ENCODE assay signal across 14 cellular contexts in the genomic region with DNA sequence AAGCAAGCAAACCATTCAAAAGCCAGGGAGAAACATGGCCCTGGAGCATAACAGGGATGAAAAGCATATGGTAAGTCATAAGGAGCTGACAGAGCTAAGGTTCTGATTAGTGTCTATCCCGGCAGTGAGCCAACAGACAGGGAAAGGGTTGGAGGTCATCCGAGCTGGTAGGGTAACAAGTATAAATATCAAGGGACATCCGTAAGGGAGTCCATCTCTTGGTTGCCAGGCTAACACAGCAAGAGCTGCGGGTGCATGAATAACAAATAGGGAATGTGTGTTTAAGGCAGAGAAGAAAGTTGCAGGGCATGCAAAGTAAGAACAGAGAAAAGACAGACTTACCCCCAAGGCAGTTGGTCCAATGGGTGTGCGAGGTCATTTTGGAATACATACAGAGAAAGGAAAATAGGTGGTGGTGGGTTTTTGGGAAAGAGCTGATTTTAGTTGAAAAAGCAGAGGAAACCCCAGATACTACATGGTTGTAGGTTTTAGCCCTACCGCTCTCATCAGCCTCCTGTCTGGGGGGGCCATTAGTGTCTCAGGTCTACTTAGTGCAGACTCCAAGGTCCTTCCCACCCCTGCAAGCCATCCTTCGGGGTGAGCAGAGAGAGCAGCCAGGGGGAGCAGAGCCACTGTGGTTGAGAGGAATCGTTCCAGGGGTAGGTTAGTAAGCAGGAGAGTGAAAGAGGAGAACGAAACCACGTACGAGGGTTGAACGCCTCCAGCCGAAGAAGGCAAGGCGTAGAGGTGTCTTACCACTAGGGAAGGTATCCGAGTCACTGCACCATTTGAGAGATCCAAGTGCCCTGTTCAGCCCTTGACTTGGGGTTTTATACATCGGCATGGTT.
DNase-seq lines count a peak whose midpoint lies in the region; ATAC-seq and TF ChIP-seq lines count a peak whose summit lies in the region.
"Had no signal": no experiment of that assay in that cellular context is flagged by ENCODE, and none has a peak within 500 bp of the region (broad histone marks: within the 10 kb centered on the region; RNA-seq: fewer than 3 reads in every experiment).

A gene with protein sequence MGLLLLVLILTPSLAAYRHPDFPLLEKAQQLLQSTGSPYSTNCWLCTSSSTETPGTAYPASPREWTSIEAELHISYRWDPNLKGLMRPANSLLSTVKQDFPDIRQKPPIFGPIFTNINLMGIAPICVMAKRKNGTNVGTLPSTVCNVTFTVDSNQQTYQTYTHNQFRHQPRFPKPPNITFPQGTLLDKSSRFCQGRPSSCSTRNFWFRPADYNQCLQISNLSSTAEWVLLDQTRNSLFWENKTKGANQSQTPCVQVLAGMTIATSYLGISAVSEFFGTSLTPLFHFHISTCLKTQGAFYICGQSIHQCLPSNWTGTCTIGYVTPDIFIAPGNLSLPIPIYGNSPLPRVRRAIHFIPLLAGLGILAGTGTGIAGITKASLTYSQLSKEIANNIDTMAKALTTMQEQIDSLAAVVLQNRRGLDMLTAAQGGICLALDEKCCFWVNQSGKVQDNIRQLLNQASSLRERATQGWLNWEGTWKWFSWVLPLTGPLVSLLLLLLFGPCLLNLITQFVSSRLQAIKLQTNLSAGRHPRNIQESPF (minus strand): TSS at position 805 of the 848 bp plus-strand sequence. CDS start 6,415 bp downstream, outside the sequence.

- peak within 1 kb of the TSS; percentile 58 for H3K4me3 Mint-ChIP-seq in T-helper 1 cell treated with Interleukin-12 subunit alpha and Interleukin-12 subunit beta and Interleukin-4 antibody, amounts not matched to agents 30 μg/mL and 1 μg/mL, for 36 hours
- H3K4me3 Mint-ChIP-seq in stimulated activated effector memory CD8-positive, alpha-beta T cell treated with anti-CD3 and anti-CD28 coated beads, Interleukin-12 subunit alpha, Interleukin-12 subunit beta, amount 100 ng/mL, for 72 hours, result peak within 1 kb of the TSS; percentile 1

- H3K4me3 ChIP-seq in effector memory CD4-positive, alpha-beta T cell (ENCODE audit: insufficient read depth, low read depth, low read length, poor library complexity, severe bottlenecking), result peak within 1 kb of the TSS; percentile 28
- H3K4me3 ChIP-seq: GM23248, sigmoid colon, testis had no signal

- H3K4me1 ChIP-seq in effector memory CD4-positive, alpha-beta T cell (ENCODE audit: control insufficient read depth, insufficient read depth, low read length, poor library complexity, severe bottlenecking), result peaks cover 2% of the 10 kb centered on the region
- H3K4me1 ChIP-seq: sigmoid colon had no signal

- in situ Hi-C loops in GM13977 (cut with MboI; ENCODE audit: low pct_unique_long_range_greater_than_20kb, low sequenced_read_pairs, unreplicated experiment), result no loop called here

- H3K27ac Mint-ChIP-seq in T-helper 1 cell treated with Interleukin-12 subunit alpha and Interleukin-12 subunit beta and Interleukin-4 antibody, amounts not matched to agents 30 μg/mL and 1 μg/mL, for 36 hours, result peak within 1 kb of the TSS; percentile 12
- peak within 1 kb of the TSS; percentile 32 for H3K27ac Mint-ChIP-seq in stimulated activated effector memory CD8-positive, alpha-beta T cell treated with anti-CD3 and anti-CD28 coated beads, Interleukin-12 subunit alpha, Interleukin-12 subunit beta, amount 100 ng/mL, for 72 hours

- H3K9me3 Mint-ChIP-seq in T-helper 1 cell treated with Interleukin-12 subunit alpha and Interleukin-12 subunit beta and Interleukin-4 antibody, amounts not matched to agents 30 μg/mL and 1 μg/mL, for 36 hours, result no peaks in the 10 kb centered on the region
- H3K9me3 Mint-ChIP-seq in stimulated activated effector memory CD8-positive, alpha-beta T cell treated with anti-CD3 and anti-CD28 coated beads, Interleukin-12 subunit alpha, Interleukin-12 subunit beta, amount 100 ng/mL, for 72 hours, result no peaks in the 10 kb centered on the region

- TF ChIP-seq CTCF in VCaP (conservative IDR thresholded peaks at IDR 0.05) (no peak), GM13977 (IDR thresholded peaks at IDR 0.05; ENCODE audit: extremely low read depth, insufficient read depth, missing control alignments) (no peak)

- ATAC-seq in stimulated activated effector memory CD8-positive, alpha-beta T cell treated with anti-CD3 and anti-CD28 coated beads, Interleukin-12 subunit alpha, Interleukin-12 subunit beta, amount 100 ng/mL, for 72 hours, result peak; percentile 59
- no peak for ATAC-seq in GM21526 (IDR thresholded peaks at IDR 0.05; ENCODE audit: low FRiP score, unreplicated experiment)

- no peaks in the 10 kb centered on the region for H3K36me3 ChIP-seq in effector memory CD4-positive, alpha-beta T cell (ENCODE audit: control insufficient read depth, insufficient read depth, low read length)
- H3K36me3 ChIP-seq: sigmoid colon had no signal

- no peaks in the 10 kb centered on the region for H3K27me3 ChIP-seq in effector memory CD4-positive, alpha-beta T cell (replicated peaks; ENCODE audit: control insufficient read depth, insufficient read depth, low read length, poor library complexity, severe bottlenecking)
- H3K27me3 ChIP-seq: sigmoid colon, testis had no signal

- no peaks in the 10 kb centered on the region for H3K9me3 ChIP-seq in effector memory CD4-positive, alpha-beta T cell (ENCODE audit: control insufficient read depth, low read length)
- H3K9me3 ChIP-seq: sigmoid colon, testis had no signal

- H3K27ac ChIP-seq in VCaP, result peak within 1 kb of the TSS; percentile 50
- no peak within 1 kb of the TSS for H3K27ac ChIP-seq in effector memory CD4-positive, alpha-beta T cell (ENCODE audit: insufficient read depth, low read length, poor library complexity, severe bottlenecking)
- H3K27ac ChIP-seq: 22Rv1, GM23248, sigmoid colon, testis had no signal

- no peak for DNase-seq in T-helper 1 cell
- no peak for DNase-seq in effector memory CD4-positive, alpha-beta T cell
- DNase-seq in stimulated activated effector memory CD8-positive, alpha-beta T cell treated with anti-CD3 and anti-CD28 coated beads, Interleukin-12 subunit alpha, Interleukin-12 subunit beta, amount 100 ng/mL, for 72 hours (ENCODE audit: low spot score in 2 of 2), result no peak
- no peak for DNase-seq in central memory CD4-positive, alpha-beta T cell
- no peak for DNase-seq in GM13977 (ENCODE audit: low spot score)
- DNase-seq: caudate nucleus, GM23248, NCI-H345, sigmoid colon, testis had no signal

- peaks cover 4% of the 10 kb centered on the region for H3K36me3 Mint-ChIP-seq in T-helper 1 cell treated with Interleukin-12 subunit alpha and Interleukin-12 subunit beta and Interleukin-4 antibody, amounts not matched to agents 30 μg/mL and 1 μg/mL, for 36 hours (ENCODE audit: low read depth)
- no peaks in the 10 kb centered on the region for H3K36me3 Mint-ChIP-seq in stimulated activated effector memory CD8-positive, alpha-beta T cell treated with anti-CD3 and anti-CD28 coated beads, Interleukin-12 subunit alpha, Interleukin-12 subunit beta, amount 100 ng/mL, for 72 hours

- H3K27me3 Mint-ChIP-seq in T-helper 1 cell treated with Interleukin-12 subunit alpha and Interleukin-12 subunit beta and Interleukin-4 antibody, amounts not matched to agents 30 μg/mL and 1 μg/mL, for 36 hours (ENCODE audit: low read depth), result no peaks in the 10 kb centered on the region

- peaks cover 20% of the 10 kb centered on the region for H3K4me1 Mint-ChIP-seq in T-helper 1 cell treated with Interleukin-12 subunit alpha and Interleukin-12 subunit beta and Interleukin-4 antibody, amounts not matched to agents 30 μg/mL and 1 μg/mL, for 36 hours (ENCODE audit: low read depth)
- H3K4me1 Mint-ChIP-seq in stimulated activated effector memory CD8-positive, alpha-beta T cell treated with anti-CD3 and anti-CD28 coated beads, Interleukin-12 subunit alpha, Interleukin-12 subunit beta, amount 100 ng/mL, for 72 hours, result peaks cover 26% of the 10 kb centered on the region
